Comparison of ENCODE assay signal across 8 cellular contexts in genomic region chr17:82414548-82415281, GRCh38. TPM values are rescaled to one million over a fixed set of nuclear protein-coding genes. Genes with fewer than 3 reads are reported as not detected.
DNase-seq lines count a peak whose midpoint lies in the region; ATAC-seq lines count a peak whose summit lies in the region.

No MANE protein-coding gene starts in this region.

- ATAC-seq in T-cell (replicated peaks in 1 of 4) (peak in 2 of 4 experiments; percentile 11 to 22), GM21825 (IDR thresholded peaks at IDR 0.05; ENCODE audit: unreplicated experiment) (no peak), HG02852 (IDR thresholded peaks at IDR 0.05; ENCODE audit: unreplicated experiment) (no peak)
- peak; percentile 28 for ATAC-seq in activated naive CD8-positive, alpha-beta T cell treated with anti-CD3 and anti-CD28 coated beads, Interleukin-2, amount 10 ng/mL, durations not matched to agents 7 days and 5 days (ENCODE audit: low read depth)

- H3K9me3 Mint-ChIP-seq in T-cell = no peaks in the 10 kb centered on the region
- H3K9me3 Mint-ChIP-seq in activated naive CD8-positive, alpha-beta T cell treated with anti-CD3 and anti-CD28 coated beads, Interleukin-2, amount 10 ng/mL, durations not matched to agents 7 days and 5 days = no peaks in the 10 kb centered on the region

- intact Hi-C loops in cardiac septum (cut with DNase I) = loop anchor here (1.0 kb wide), 1 partner anchor 63 kb away; no protein-coding TSS in a partner anchor

- no peaks in the 10 kb centered on the region for H3K27me3 Mint-ChIP-seq in T-cell
- H3K27me3 Mint-ChIP-seq in activated naive CD8-positive, alpha-beta T cell treated with anti-CD3 and anti-CD28 coated beads, Interleukin-2, amount 10 ng/mL, durations not matched to agents 7 days and 5 days = no peaks in the 10 kb centered on the region

- peak overlapping the region in 1 of 3 donors; percentile 41 for H3K4me3 Mint-ChIP-seq in T-cell
- peak overlapping the region; percentile 20 for H3K4me3 Mint-ChIP-seq in activated naive CD8-positive, alpha-beta T cell treated with anti-CD3 and anti-CD28 coated beads, Interleukin-2, amount 10 ng/mL, durations not matched to agents 7 days and 5 days

- CTCF ChIA-PET in T-cell (lab: Charles Lee) = no interaction called here

- H3K27ac Mint-ChIP-seq in T-cell = no peak overlapping the region
- H3K27ac Mint-ChIP-seq in activated naive CD8-positive, alpha-beta T cell treated with anti-CD3 and anti-CD28 coated beads, Interleukin-2, amount 10 ng/mL, durations not matched to agents 7 days and 5 days = no peak overlapping the region

- DNase-seq in CD1c-positive myeloid dendritic cell (ENCODE audit: extremely low spot score) (peak; percentile 79), HuH-7.5 (ENCODE audit: low spot score) (peak; percentile 94), T-cell (peak; percentile 44 to 77 (median 64)), cardiac septum (ENCODE audit: low spot score) (peak; percentile 85), putamen (ENCODE audit: low spot score) (peak; percentile 47)
- DNase-seq in activated naive CD8-positive, alpha-beta T cell treated with anti-CD3 and anti-CD28 coated beads, Interleukin-2, amount 10 ng/mL, durations not matched to agents 7 days and 5 days = peak; percentile 81

- H3K4me1 Mint-ChIP-seq in T-cell = peaks cover 23 to 26% (median 23%) of the 10 kb centered on the region in 3 donors
- peaks cover 11% of the 10 kb centered on the region for H3K4me1 Mint-ChIP-seq in activated naive CD8-positive, alpha-beta T cell treated with anti-CD3 and anti-CD28 coated beads, Interleukin-2, amount 10 ng/mL, durations not matched to agents 7 days and 5 days

- POLR2A ChIA-PET in T-cell (lab: Charles Lee) = interaction anchor here in 1 of 2 donors (0.6 kb wide), 1 partner anchor 135 kb away, joined by 6 read pairs; no protein-coding TSS in a partner anchor
- POLR2A ChIA-PET in activated naive CD8-positive, alpha-beta T cell treated with anti-CD3 and anti-CD28 coated beads, Interleukin-2, amount 10 ng/mL, durations not matched to agents 7 days and 5 days (lab: Charles Lee) = no interaction called here

- H3K36me3 Mint-ChIP-seq in T-cell = peaks cover 7% of the 10 kb centered on the region
- peaks cover 5% of the 10 kb centered on the region for H3K36me3 Mint-ChIP-seq in activated naive CD8-positive, alpha-beta T cell treated with anti-CD3 and anti-CD28 coated beads, Interleukin-2, amount 10 ng/mL, durations not matched to agents 7 days and 5 days

RNA-seq across cellular contexts. Expression of gene HEXD, which starts 3.4 kb away (rescaled TPM):
- total RNA-seq in T-cell = 100 to 1,000 TPM in 3 of 5 donors, 10 to 100 TPM in 2; 51.2 to 128 (median 113) TPM
- total RNA-seq in activated naive CD8-positive, alpha-beta T cell treated with anti-CD3 and anti-CD28 coated beads, Interleukin-2, amount 10 ng/mL, durations not matched to agents 7 days and 5 days = 10 to 100 TPM; 84.1 to 84.8 TPM
- 14.3 TPM for total RNA-seq in cardiac septum

RNA-seq across cellular contexts. Expression of gene OGFOD3, which starts 3.7 kb away (rescaled TPM):
- total RNA-seq in T-cell = 10 to 100 TPM; 22.0 to 32.2 (median 29.2) TPM
- total RNA-seq in activated naive CD8-positive, alpha-beta T cell treated with anti-CD3 and anti-CD28 coated beads, Interleukin-2, amount 10 ng/mL, durations not matched to agents 7 days and 5 days = 10 to 100 TPM; 24.4 to 27.4 TPM
- 31.3 TPM for total RNA-seq in cardiac septum

RNA-seq across cellular contexts. Expression of gene CYBC1, which starts 35.8 kb away (rescaled TPM):
- 100 to 1,000 TPM; 148 to 274 (median 262) TPM for total RNA-seq in T-cell
- total RNA-seq in activated naive CD8-positive, alpha-beta T cell treated with anti-CD3 and anti-CD28 coated beads, Interleukin-2, amount 10 ng/mL, durations not matched to agents 7 days and 5 days = 100 to 1,000 TPM; 301 to 323 TPM
- total RNA-seq in cardiac septum = 37.4 TPM

RNA-seq across cellular contexts. Expression of gene UTS2R, which starts 43.1 kb away (rescaled TPM):
- total RNA-seq in T-cell (not detected), cardiac septum (0.51 TPM)
- not detected for total RNA-seq in activated naive CD8-positive, alpha-beta T cell treated with anti-CD3 and anti-CD28 coated beads, Interleukin-2, amount 10 ng/mL, durations not matched to agents 7 days and 5 days

RNA-seq across cellular contexts. Expression of gene NARF, which starts 43.8 kb away (rescaled TPM):
- total RNA-seq in T-cell (100 to 1,000 TPM in 3 of 5 donors, 10 to 100 TPM in 2; 85.7 to 113 (median 101) TPM), cardiac septum (49.8 TPM)
- 100 to 1,000 TPM; 106 to 121 TPM for total RNA-seq in activated naive CD8-positive, alpha-beta T cell treated with anti-CD3 and anti-CD28 coated beads, Interleukin-2, amount 10 ng/mL, durations not matched to agents 7 days and 5 days
